Comparison of ENCODE assay signal across 1 cellular context in the genomic region with DNA sequence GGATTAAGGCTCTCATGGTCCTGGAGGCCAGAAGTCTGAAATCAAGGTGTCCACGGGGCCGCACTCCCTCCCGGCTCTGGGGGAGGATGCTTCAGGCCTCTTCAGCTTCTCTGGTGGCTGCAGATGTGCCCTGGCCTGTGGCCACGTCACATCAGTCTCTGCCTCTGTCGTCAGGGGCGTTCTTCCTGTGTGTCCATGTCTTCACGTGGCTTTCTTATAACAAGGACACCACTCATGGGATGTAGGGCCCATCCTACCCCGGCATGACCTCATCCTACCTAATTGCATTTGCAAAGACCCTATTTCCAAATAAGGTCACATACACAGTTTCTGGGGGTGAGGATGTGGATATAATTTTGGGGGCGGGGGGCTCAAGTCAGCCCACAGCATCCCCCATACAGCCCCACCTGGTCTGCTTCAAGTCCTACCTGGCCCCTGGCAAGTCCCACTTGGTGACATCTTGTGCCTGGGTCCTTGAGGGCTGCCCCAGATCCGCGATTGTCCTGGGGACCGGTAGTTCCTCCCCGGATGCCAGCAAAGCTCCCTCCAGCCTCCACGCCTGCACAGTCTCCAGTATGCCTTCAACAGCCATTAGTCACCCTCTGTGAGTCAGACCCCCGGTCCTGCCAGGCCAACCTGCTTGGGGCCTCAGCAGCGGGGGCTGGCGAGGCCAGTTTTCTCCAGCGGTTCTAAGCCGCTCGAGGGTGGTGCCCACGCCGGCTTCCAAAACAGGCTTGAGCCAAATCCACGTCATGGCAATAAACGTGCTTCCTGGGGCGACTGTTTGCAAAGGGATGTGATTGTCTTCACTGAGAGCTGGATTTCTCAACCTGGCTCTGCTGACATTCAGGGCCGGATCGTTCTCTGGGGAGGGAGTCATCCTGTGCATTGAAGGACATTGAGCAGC.
A peak's percentile ranks its signal among the peaks of the same experiment; 100 is the strongest.
TF ChIP-seq lines count a peak whose summit lies in the region.

No MANE protein-coding gene starts in this region.

TF ChIP-seq in SK-N-SH, 30 proteins besides CTCF, POLR2A, EP300 and RAD21 (continued from another document):
- TF ChIP-seq REST (IDR thresholded peaks at IDR 0.05; ENCODE audit: low read depth, low read length) (0 out of 2 replicates have a peak, but pooled peaks have one; percentile 40), GATA2 (CRISPR knock-in tag; IDR thresholded peaks at IDR 0.05) (no peak), RXRA (IDR thresholded peaks at IDR 0.05; ENCODE audit: borderline replicate concordance, low read depth) (peak; percentile 37; the same call in 1 of the 2 replicates), RCOR1 (IDR thresholded peaks at IDR 0.05; ENCODE audit: low read length) (no peak), ELF1 (IDR thresholded peaks at IDR 0.05) (no peak), FOXJ3 (CRISPR knock-in tag; IDR thresholded peaks at IDR 0.05) (no peak), SIN3A (IDR thresholded peaks at IDR 0.05; ENCODE audit: borderline replicate concordance, low read depth, low read length) (peak; percentile 69; the same call in 1 of the 2 replicates), GABPA (IDR thresholded peaks at IDR 0.05; ENCODE audit: low read depth) (peak; percentile 70), YY1 (IDR thresholded peaks at IDR 0.05; ENCODE audit: low read depth) (no peak), MEF2A (IDR thresholded peaks at IDR 0.05; ENCODE audit: borderline replicate concordance, low read depth) (no peak), USF1 (IDR thresholded peaks at IDR 0.05; ENCODE audit: borderline replicate concordance, low read depth) (no peak), JUND (IDR thresholded peaks at IDR 0.05) (peak; percentile 95), NFIC (IDR thresholded peaks at IDR 0.05; ENCODE audit: borderline replicate concordance) (peak; percentile 71; the same call in 1 of the 2 replicates), SMC3 (IDR thresholded peaks at IDR 0.05; ENCODE audit: low read depth, low read length) (no peak), TCF12 (IDR thresholded peaks at IDR 0.05) (peak; percentile 92), TEAD4 (IDR thresholded peaks at IDR 0.05; ENCODE audit: borderline replicate concordance, insufficient read depth) (no peak), POLR2AphosphoS5 (IDR thresholded peaks at IDR 0.05; ENCODE audit: low read depth, low read length) (peak; percentile 77; the same call in 1 of the 2 replicates), FOXM1 (IDR thresholded peaks at IDR 0.05; ENCODE audit: low read depth) (no peak), FOSL2 (IDR thresholded peaks at IDR 0.05; ENCODE audit: borderline replicate concordance, low read depth) (peak; percentile 99)
- TF ChIP-seq, protein P1, sequence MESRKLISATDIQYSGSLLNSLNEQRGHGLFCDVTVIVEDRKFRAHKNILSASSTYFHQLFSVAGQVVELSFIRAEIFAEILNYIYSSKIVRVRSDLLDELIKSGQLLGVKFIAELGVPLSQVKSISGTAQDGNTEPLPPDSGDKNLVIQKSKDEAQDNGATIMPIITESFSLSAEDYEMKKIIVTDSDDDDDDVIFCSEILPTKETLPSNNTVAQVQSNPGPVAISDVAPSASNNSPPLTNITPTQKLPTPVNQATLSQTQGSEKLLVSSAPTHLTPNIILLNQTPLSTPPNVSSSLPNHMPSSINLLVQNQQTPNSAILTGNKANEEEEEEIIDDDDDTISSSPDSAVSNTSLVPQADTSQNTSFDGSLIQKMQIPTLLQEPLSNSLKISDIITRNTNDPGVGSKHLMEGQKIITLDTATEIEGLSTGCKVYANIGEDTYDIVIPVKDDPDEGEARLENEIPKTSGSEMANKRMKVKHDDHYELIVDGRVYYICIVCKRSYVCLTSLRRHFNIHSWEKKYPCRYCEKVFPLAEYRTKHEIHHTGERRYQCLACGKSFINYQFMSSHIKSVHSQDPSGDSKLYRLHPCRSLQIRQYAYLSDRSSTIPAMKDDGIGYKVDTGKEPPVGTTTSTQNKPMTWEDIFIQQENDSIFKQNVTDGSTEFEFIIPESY (IDR thresholded peaks at IDR 0.05; ENCODE audit: borderline replicate concordance, low read depth): no peak
- TF ChIP-seq, protein P2, sequence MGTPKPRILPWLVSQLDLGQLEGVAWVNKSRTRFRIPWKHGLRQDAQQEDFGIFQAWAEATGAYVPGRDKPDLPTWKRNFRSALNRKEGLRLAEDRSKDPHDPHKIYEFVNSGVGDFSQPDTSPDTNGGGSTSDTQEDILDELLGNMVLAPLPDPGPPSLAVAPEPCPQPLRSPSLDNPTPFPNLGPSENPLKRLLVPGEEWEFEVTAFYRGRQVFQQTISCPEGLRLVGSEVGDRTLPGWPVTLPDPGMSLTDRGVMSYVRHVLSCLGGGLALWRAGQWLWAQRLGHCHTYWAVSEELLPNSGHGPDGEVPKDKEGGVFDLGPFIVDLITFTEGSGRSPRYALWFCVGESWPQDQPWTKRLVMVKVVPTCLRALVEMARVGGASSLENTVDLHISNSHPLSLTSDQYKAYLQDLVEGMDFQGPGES (IDR thresholded peaks at IDR 0.05; ENCODE audit: low read depth, low read length): no peak
- TF ChIP-seq, protein P3, sequence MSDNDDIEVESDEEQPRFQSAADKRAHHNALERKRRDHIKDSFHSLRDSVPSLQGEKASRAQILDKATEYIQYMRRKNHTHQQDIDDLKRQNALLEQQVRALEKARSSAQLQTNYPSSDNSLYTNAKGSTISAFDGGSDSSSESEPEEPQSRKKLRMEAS (IDR thresholded peaks at IDR 0.05; ENCODE audit: low read depth): peak; percentile 92
